3 cellular contexts compared by ENCODE assay signal in genomic region chr7:2737005-2737743, GRCh38. TPM values are rescaled to one million over a fixed set of nuclear protein-coding genes. Genes with fewer than 3 reads are reported as not detected.
"Had no signal": no experiment of that assay in that cellular context is flagged by ENCODE, and none has a peak within 500 bp of the region (broad histone marks: within the 10 kb centered on the region; RNA-seq: fewer than 3 reads in every experiment).

No MANE protein-coding gene starts in this region.

RNA-seq across cellular contexts. Expression of gene AMZ1, which starts 49.2 kb away (rescaled TPM):
- total RNA-seq: activated CD8-positive, alpha-beta memory T cell treated with anti-CD3 and anti-CD28 coated beads for 36 hours; gastrocnemius medialis had no signal
- polyA plus RNA-seq: naive thymus-derived CD8-positive, alpha-beta T cell had no signal
